In the genomic region with DNA sequence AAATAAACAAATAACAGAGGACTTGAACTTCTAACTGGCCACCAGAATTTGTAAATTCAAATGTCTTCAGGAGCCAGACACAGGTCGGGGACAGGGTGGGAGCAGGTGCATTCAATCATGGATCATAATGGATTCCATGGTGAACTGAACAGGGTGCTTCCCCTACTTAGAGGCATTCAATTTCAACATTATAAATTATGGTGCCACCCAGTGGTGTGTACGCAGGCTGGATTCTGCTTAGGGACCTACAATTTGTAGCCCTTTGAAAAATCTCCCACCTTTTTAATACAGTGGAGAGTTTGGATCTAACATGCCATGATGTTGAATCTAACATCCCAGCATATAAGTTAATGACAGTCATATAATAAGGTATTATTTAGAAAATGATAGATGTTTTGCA, we compare ENCODE assay signal across 9 cellular contexts. TPM values are rescaled to one million over a fixed set of nuclear protein-coding genes. Genes with fewer than 3 reads are reported as not detected.
A peak's percentile ranks its signal among the peaks of the same experiment; 100 is the strongest.
DNase-seq lines count a peak whose midpoint lies in the region; ATAC-seq, FAIRE-seq and TF ChIP-seq lines count a peak whose summit lies in the region.
"Had no signal": no experiment of that assay in that cellular context is flagged by ENCODE, and none has a peak within 500 bp of the region (broad histone marks: within the 10 kb centered on the region; RNA-seq: fewer than 3 reads in every experiment).

No MANE protein-coding gene starts in this region.

- no peaks in the 10 kb centered on the region for H3K27me3 Mint-ChIP-seq in neural crest cell (ENCODE audit: low read depth)

- WGBS in prostate gland, result 80% methylated on average over 2 of the region's 2 CpGs

- H3K4me3 ChIP-seq in MM.1S (ENCODE audit: low read length) (no peak overlapping the region), cardiac fibroblast (replicated peaks in 1 of 2; ENCODE audit: low read depth in 2 of 2, low read length in 2 of 2) (no peak overlapping the region), prostate gland (no peak overlapping the region)

- H3K4me1 ChIP-seq in MM.1S (ENCODE audit: low read length), result no peaks in the 10 kb centered on the region
- H3K4me1 ChIP-seq in prostate gland (replicated peaks), result peaks cover 13% of the 10 kb centered on the region

- ATAC-seq in GM21423 (IDR thresholded peaks at IDR 0.05; ENCODE audit: unreplicated experiment), result no peak
- ATAC-seq in HG03439 (IDR thresholded peaks at IDR 0.05; ENCODE audit: unreplicated experiment), result no peak

- DNase-seq in MM.1S (no peak), cardiac fibroblast (ENCODE audit: low read depth in 2 of 2) (no peak), neural crest cell (ENCODE audit: low read depth, low spot score) (no peak), prostate gland (ENCODE audit: low spot score) (no peak), NOMO-1 treated with DMSO at 0.1 percent for 48 hours (lab: John Stamatoyannopoulos, UW; ENCODE audit: unreplicated experiment) (no peak)

- H3K4me3 Mint-ChIP-seq in neural crest cell, result no peak overlapping the region

- H3K9me3 Mint-ChIP-seq in neural crest cell, result no peaks in the 10 kb centered on the region

- no peaks in the 10 kb centered on the region for H4K20me1 ChIP-seq in MM.1S (ENCODE audit: insufficient read depth, low read length)

- no peak for TF ChIP-seq POLR2A in prostate gland (IDR thresholded peaks at IDR 0.05)

- H3K9me2 ChIP-seq in MM.1S (replicated peaks; ENCODE audit: insufficient read depth, low read length), result no peaks in the 10 kb centered on the region

- H3K79me2 ChIP-seq in MM.1S (ENCODE audit: low read length), result no peaks in the 10 kb centered on the region

- no peak overlapping the region for H3K27ac Mint-ChIP-seq in neural crest cell (ENCODE audit: unreplicated experiment)

- H3K36me3 ChIP-seq in MM.1S (replicated peaks; ENCODE audit: insufficient read depth, low read length) (no peaks in the 10 kb centered on the region), prostate gland (no peaks in the 10 kb centered on the region)

- intact Hi-C loops in prostate gland (cut with DNase I), result no loop called here

- no peaks in the 10 kb centered on the region for H3K36me3 Mint-ChIP-seq in neural crest cell (ENCODE audit: low read depth)

- H3K27ac ChIP-seq in MM.1S (ENCODE audit: low read length) (no peak overlapping the region), prostate gland (no peak overlapping the region)

- H3F3A ChIP-seq in MM.1S (ENCODE audit: insufficient read depth, low read length), result no peaks in the 10 kb centered on the region

- H3K9me3 ChIP-seq in MM.1S (replicated peaks; ENCODE audit: insufficient read depth, low read length), result no peaks in the 10 kb centered on the region
- H3K9me3 ChIP-seq in prostate gland, result no peaks in the 10 kb centered on the region

- peak; percentile 53 for FAIRE-seq in G401.6 (lab: Jason Lieb, UNC)
- FAIRE-seq: H1 had no signal

- TF ChIP-seq CTCF in MM.1S (IDR thresholded peaks at IDR 0.05; ENCODE audit: low read length) (peak; percentile 24), cardiac fibroblast (IDR thresholded peaks at IDR 0.05; ENCODE audit: low read depth, low read length) (peak; percentile 24), neural crest cell (conservative IDR thresholded peaks at IDR 0.05) (peak; percentile 35), prostate gland (IDR thresholded peaks at IDR 0.05) (no peak)

- H3K4me1 Mint-ChIP-seq in neural crest cell, result no peaks in the 10 kb centered on the region

- H3K27me3 ChIP-seq in MM.1S (replicated peaks; ENCODE audit: insufficient read depth, low read length), result no peaks in the 10 kb centered on the region
- H3K27me3 ChIP-seq in prostate gland (replicated peaks; ENCODE audit: insufficient read depth), result no peaks in the 10 kb centered on the region

- H2AFZ ChIP-seq in MM.1S (ENCODE audit: low read length), result no peak overlapping the region

- H3K9ac ChIP-seq in MM.1S (ENCODE audit: low read length), result no peak overlapping the region

- H3K4me2 ChIP-seq in MM.1S (ENCODE audit: low read depth, low read length), result no peak overlapping the region

RNA-seq across cellular contexts. Expression of a gene that starts 22.3 kb away (rescaled TPM):
- total RNA-seq in neural crest cell, result 0.19 and 0.20 TPM in 2 replicates
- 100 to 1,000 TPM in 1 of 2 donors, 10 to 100 TPM in 1; 82.9 to 129 TPM for total RNA-seq in prostate gland

Comparison
In these comparisons a context has a peak if more than half of its experiments do, and no peak if none do; other contexts are left out.
1. CTCF ChIP-seq: peak in MM.1S (single experiment), cardiac fibroblast (single experiment) and neural crest cell (single experiment); none in prostate gland (0 of 4).
2. RNA of a gene that starts 22.3 kb away (total RNA-seq): 82.9 to 129 TPM in prostate gland; 0.19 to 0.20 TPM in neural crest cell; every median in the first group is over 10 times any median in the second.